In genomic region chrX:31633349-31633748, GRCh38 we compare ENCODE assay signal across 23 cellular contexts.
"Had no signal": no experiment of that assay in that cellular context is flagged by ENCODE, and none has a peak within 500 bp of the region (broad histone marks: within the 10 kb centered on the region; RNA-seq: fewer than 3 reads in every experiment).

No MANE protein-coding gene starts in this region.

- H3K9me3 ChIP-seq: SJSA1 had no signal

- H3K27me3 ChIP-seq: SJSA1 had no signal

- H3K4me1 ChIP-seq: SJSA1 had no signal

- DNase-seq: Kasumi-1, MM.1S, NCI-H1048, NCI-H1105, NCI-H1436 treated with DMSO at 0.1 percent for 48 hours, NCI-H1694, NCI-H187 treated with DMSO at 0.1 percent for 48 hours, NCI-H2107, NCI-H226, NCI-H446, NCI-H510A, NCI-H524 treated with DMSO at 0.1 percent for 48 hours, NCI-H82, Right ventricle myocardium superior, RPMI8226, SIG-M5 had no signal

- FAIRE-seq: HTR-8/SVneo, K562, RCC 7860 had no signal

- ATAC-seq: K562 had no signal

- H3K4me3 ChIP-seq: K562, SJSA1, SK-N-MC had no signal

- H3K27ac ChIP-seq: HL-60, KMS-11, SJSA1, SK-N-MC had no signal

- H3K36me3 ChIP-seq: SJSA1 had no signal
